15 cellular contexts compared by ENCODE assay signal in the genomic region with DNA sequence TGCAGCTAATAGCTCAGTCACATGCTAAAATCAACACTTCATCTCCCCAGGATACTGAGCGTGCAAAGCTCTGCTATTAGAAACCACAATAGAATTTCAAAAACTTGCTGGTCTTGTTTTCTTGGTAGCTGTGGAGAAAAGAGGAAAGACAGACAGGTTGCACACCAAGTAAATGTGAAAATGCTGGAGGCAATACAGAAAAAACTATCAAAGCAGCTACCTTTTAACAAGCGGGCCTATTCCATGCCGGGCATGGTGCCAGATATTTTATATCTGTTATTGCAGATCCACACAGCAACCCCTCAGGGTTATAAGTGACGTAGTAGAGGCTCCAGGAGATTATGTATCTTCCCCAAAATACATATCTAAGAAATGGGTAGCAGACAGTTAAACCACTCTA.
A peak's percentile ranks its signal among the peaks of the same experiment; 100 is the strongest.
DNase-seq lines count a peak whose midpoint lies in the region; ATAC-seq, FAIRE-seq and TF ChIP-seq lines count a peak whose summit lies in the region.
"Had no signal": no experiment of that assay in that cellular context is flagged by ENCODE, and none has a peak within 500 bp of the region (broad histone marks: within the 10 kb centered on the region; RNA-seq: fewer than 3 reads in every experiment).

No MANE protein-coding gene starts in this region.

- CTCF ChIA-PET in A673 (lab: Charles Lee) (no interaction called here), HEK293 (lab: Yijun Ruan, JAX) (no interaction called here)

- peaks cover 5% of the 10 kb centered on the region for H3K9me3 ChIP-seq in A673 (ENCODE audit: low read depth, low read length, poor library complexity, severe bottlenecking)
- no peaks in the 10 kb centered on the region for H3K9me3 ChIP-seq in HEK293 (ENCODE audit: control insufficient read depth, insufficient read depth, low read depth, low read length)
- no peaks in the 10 kb centered on the region for H3K9me3 ChIP-seq in testis
- H3K9me3 ChIP-seq: left lung, MG63 had no signal

- H3K27me3 Mint-ChIP-seq in naive thymus-derived CD8-positive, alpha-beta T cell: peaks cover 0 to 11% (median 2%) of the 10 kb centered on the region in 5 donors

- H3K4me3 ChIP-seq in A673 (ENCODE audit: low read depth, low read length, poor library complexity, severe bottlenecking) (no peak overlapping the region), HEK293 (ENCODE audit: low read depth, low read length) (no peak overlapping the region), bronchial epithelial cell (ENCODE audit: low read depth, low read length) (no peak overlapping the region), testis (no peak overlapping the region)
- H3K4me3 ChIP-seq: left lung, MG63 had no signal

- peak; percentile 36 for DNase-seq in A673 (ENCODE audit: low spot score)
- DNase-seq in NCI-H345 treated with DMSO at 0.1 percent for 48 hours (lab: John Stamatoyannopoulos, UW; ENCODE audit: unreplicated experiment): peak; percentile 56
- DNase-seq in bronchial epithelial cell (ENCODE audit: low read depth): peak; percentile 79
- DNase-seq in naive thymus-derived CD8-positive, alpha-beta T cell: no peak
- no peak for DNase-seq in testis
- no peak for DNase-seq in NCI-H526 treated with DMSO at 0.1 percent for 48 hours (lab: John Stamatoyannopoulos, UW)
- DNase-seq: activated CD4-positive, alpha-beta T cell treated with anti-CD3 and anti-CD28 coated beads for 1 hour; activated T-cell treated with anti-CD3 and anti-CD28 coated beads for 4 hours; hypothalamus; left lung; MG63; naive B cell; SW 1271 had no signal

- no peak overlapping the region for H3K4me3 Mint-ChIP-seq in naive thymus-derived CD8-positive, alpha-beta T cell
- H3K4me3 Mint-ChIP-seq: naive B cell had no signal

- no peaks in the 10 kb centered on the region for H3K36me3 Mint-ChIP-seq in naive thymus-derived CD8-positive, alpha-beta T cell

- WGBS in testis, 2 donors: 67 to 89% methylated on average over 4 of the region's 4 CpGs

- no TSS peak for BruUV-seq in A673 (replicated peaks; lab: Mats Ljungman, UMichigan)

- FAIRE-seq in bronchial epithelial cell (lab: Jason Lieb, UNC): no peak

- intact Hi-C loops in A673 (cut with micrococcal nuclease; ENCODE audit: unreplicated experiment) (no loop called here), testis (cut with DNase I; ENCODE audit: low total_unique reads) (no loop called here)

- POLR2A ChIA-PET in A673 (lab: Charles Lee; ENCODE audit: low non-redundant PET) (interaction anchor here (0.6 kb wide), 1 partner anchor 185 kb away, joined by 3 read pairs; no protein-coding TSS in a partner anchor), HEK293 (lab: Yijun Ruan, JAX) (no interaction called here)
- POLR2A ChIA-PET in naive thymus-derived CD8-positive, alpha-beta T cell (lab: Charles Lee): no interaction called here

- no peaks in the 10 kb centered on the region for H3K4me1 Mint-ChIP-seq in naive thymus-derived CD8-positive, alpha-beta T cell
- H3K4me1 Mint-ChIP-seq: naive B cell had no signal

- no peaks in the 10 kb centered on the region for H3K27me3 ChIP-seq in A673 (replicated peaks; ENCODE audit: insufficient read depth, low read depth, low read length, poor library complexity)
- H3K27me3 ChIP-seq in bronchial epithelial cell (ENCODE audit: control insufficient read depth, insufficient read depth, low read length): no peaks in the 10 kb centered on the region
- H3K27me3 ChIP-seq in testis: no peaks in the 10 kb centered on the region
- H3K27me3 ChIP-seq: left lung, MG63 had no signal

- H3K9me3 Mint-ChIP-seq in naive thymus-derived CD8-positive, alpha-beta T cell: no peaks in the 10 kb centered on the region

- TF ChIP-seq POLR2A in testis (IDR thresholded peaks at IDR 0.05): no peak

- H3K36me3 ChIP-seq in A673 (ENCODE audit: insufficient read depth, low read length, poor library complexity, severe bottlenecking) (no peaks in the 10 kb centered on the region), HEK293 (ENCODE audit: control insufficient read depth in 2 of 2, insufficient read depth in 1 of 2, low read length in 2 of 2) (peaks cover 0 to 7% of the 10 kb centered on the region in 2 experiments; a peak in 1 of 3 replicates), bronchial epithelial cell (ENCODE audit: control insufficient read depth, insufficient read depth, low read length) (no peaks in the 10 kb centered on the region), testis (ENCODE audit: low read depth, missing control alignments) (no peaks in the 10 kb centered on the region)
- H3K36me3 ChIP-seq: left lung, MG63 had no signal

- H3K4me1 ChIP-seq in A673 (ENCODE audit: insufficient read depth, low read length, poor library complexity, severe bottlenecking) (no peaks in the 10 kb centered on the region), HEK293 (ENCODE audit: control insufficient read depth, insufficient read depth, low read length) (peaks cover 6% of the 10 kb centered on the region; the same call in 1 of the 2 replicates), testis (no peaks in the 10 kb centered on the region)
- H3K4me1 ChIP-seq: left lung had no signal

- ATAC-seq in naive thymus-derived CD8-positive, alpha-beta T cell: no peak
- no peak for ATAC-seq in GM21360 (IDR thresholded peaks at IDR 0.05; ENCODE audit: unreplicated experiment)
- ATAC-seq: left lung had no signal

- no peak overlapping the region for H3K27ac Mint-ChIP-seq in naive thymus-derived CD8-positive, alpha-beta T cell
- H3K27ac Mint-ChIP-seq: naive B cell had no signal

- no peak for TF ChIP-seq CTCF in A673 (conservative IDR thresholded peaks at IDR 0.05; ENCODE audit: low read depth, low read length)
- no peak for TF ChIP-seq CTCF in HEK293 (tag by site-specific recombination; IDR thresholded peaks at IDR 0.05)
- no peak for TF ChIP-seq CTCF in bronchial epithelial cell (IDR thresholded peaks at IDR 0.05; ENCODE audit: insufficient read depth, low read length, severe bottlenecking)
- TF ChIP-seq CTCF in testis (IDR thresholded peaks at IDR 0.05): no peak

- H3K27ac ChIP-seq in A673 (ENCODE audit: low read depth, low read length, poor library complexity, severe bottlenecking) (no peak overlapping the region), HEK293 (ENCODE audit: extremely low read depth, low read depth, low read length) (no peak overlapping the region), testis (no peak overlapping the region)
- H3K27ac ChIP-seq: left lung had no signal

TF ChIP-seq in HEK293, 187 proteins besides CTCF, POLR2A, EP300 and RAD21:
- no peak for TF ChIP-seq ZNF221 (tag by site-specific recombination; IDR thresholded peaks at IDR 0.05; ENCODE audit: borderline replicate concordance)
- TF ChIP-seq FEZF1 (tag by site-specific recombination; IDR thresholded peaks at IDR 0.05): 0 out of 2 replicates have a peak, but pooled peaks have one; percentile 19
- TF ChIP-seq, protein P1, sequence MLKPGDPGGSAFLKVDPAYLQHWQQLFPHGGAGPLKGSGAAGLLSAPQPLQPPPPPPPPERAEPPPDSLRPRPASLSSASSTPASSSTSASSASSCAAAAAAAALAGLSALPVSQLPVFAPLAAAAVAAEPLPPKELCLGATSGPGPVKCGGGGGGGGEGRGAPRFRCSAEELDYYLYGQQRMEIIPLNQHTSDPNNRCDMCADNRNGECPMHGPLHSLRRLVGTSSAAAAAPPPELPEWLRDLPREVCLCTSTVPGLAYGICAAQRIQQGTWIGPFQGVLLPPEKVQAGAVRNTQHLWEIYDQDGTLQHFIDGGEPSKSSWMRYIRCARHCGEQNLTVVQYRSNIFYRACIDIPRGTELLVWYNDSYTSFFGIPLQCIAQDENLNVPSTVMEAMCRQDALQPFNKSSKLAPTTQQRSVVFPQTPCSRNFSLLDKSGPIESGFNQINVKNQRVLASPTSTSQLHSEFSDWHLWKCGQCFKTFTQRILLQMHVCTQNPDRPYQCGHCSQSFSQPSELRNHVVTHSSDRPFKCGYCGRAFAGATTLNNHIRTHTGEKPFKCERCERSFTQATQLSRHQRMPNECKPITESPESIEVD (tag by site-specific recombination; IDR thresholded peaks at IDR 0.05): peak; percentile 58; the same call in 1 of the 2 replicates

Comparison
In these comparisons a context has a peak if more than half of its experiments do, and no peak if none do; other contexts are left out.
1. DNase-seq: peak in A673 (single experiment), NCI-H345 treated with DMSO at 0.1 percent for 48 hours (single experiment) and bronchial epithelial cell (single experiment); none in naive thymus-derived CD8-positive, alpha-beta T cell (0 of 10), testis (single experiment) and NCI-H526 treated with DMSO at 0.1 percent for 48 hours (single experiment).